Comparison of ENCODE assay signal across 8 cellular contexts in the genomic region with DNA sequence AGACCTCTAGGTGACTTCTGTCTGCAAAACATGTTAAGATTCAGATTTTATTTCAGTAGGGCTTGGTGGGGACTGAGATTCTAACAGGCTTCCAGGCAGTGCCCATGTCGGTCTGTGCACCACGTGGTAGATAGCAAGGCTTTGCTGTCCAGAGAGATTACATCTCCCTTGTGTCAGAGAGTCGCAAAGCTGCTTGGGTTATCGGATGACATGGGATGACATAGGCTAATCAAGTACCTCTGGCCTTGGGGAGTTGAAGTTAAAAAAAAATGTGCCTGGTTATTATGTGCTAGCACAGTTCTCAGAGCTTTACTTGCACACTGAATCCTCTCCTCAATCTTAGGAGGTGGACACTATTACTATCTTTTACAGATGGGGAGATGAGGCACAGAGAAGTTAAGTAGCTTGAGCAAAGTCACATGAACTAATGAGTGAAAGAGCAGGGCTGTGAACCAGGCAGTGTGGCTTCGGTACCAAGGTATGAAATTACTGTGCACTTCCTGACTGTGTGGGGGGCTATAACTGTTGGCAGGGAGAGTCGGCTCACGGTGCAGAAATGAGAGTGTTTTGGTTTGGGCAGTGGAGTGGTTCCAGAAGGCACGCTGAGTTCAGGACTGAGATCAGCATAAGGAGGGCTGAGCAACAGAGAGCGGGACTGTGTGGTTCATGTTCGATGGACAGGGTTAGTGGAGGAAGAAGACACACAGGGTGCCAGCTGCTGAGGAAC. TPM values are rescaled to one million over a fixed set of nuclear protein-coding genes. Genes with fewer than 3 reads are reported as not detected.
DNase-seq lines count a peak whose midpoint lies in the region; ATAC-seq and TF ChIP-seq lines count a peak whose summit lies in the region.

No MANE protein-coding gene starts in this region.

- peak; percentile 21 for TF ChIP-seq POLR2A in GM15510 (IDR thresholded peaks at IDR 0.05; ENCODE audit: borderline replicate concordance, extremely low read depth, insufficient read length)

- DNase-seq in cerebellar cortex (ENCODE audit: low spot score) (peak; percentile 60), putamen (ENCODE audit: low spot score) (no peak), A172 (ENCODE audit: low spot score) (no peak), COR-L47 (lab: John Stamatoyannopoulos, UW) (no peak), NCI-H1417 (lab: John Stamatoyannopoulos, UW) (no peak)

- peak; percentile 78 for ATAC-seq in GM21360 (IDR thresholded peaks at IDR 0.05; ENCODE audit: unreplicated experiment)
- peak; percentile 74 for ATAC-seq in HG03521 (IDR thresholded peaks at IDR 0.05; ENCODE audit: unreplicated experiment)

RNA-seq across cellular contexts. Expression of a gene that starts 41.1 kb away (rescaled TPM):
- 12.5 and 23.5 TPM in 2 replicates for total RNA-seq in A172 (2014; rRNA removed; shearing (Covaris generic))

RNA-seq across cellular contexts. Expression of a gene that starts 41.6 kb away (rescaled TPM):
- total RNA-seq in A172 (2014; rRNA removed; shearing (Covaris generic)): 26.1 and 35.0 TPM in 2 replicates
